In the genomic region with DNA sequence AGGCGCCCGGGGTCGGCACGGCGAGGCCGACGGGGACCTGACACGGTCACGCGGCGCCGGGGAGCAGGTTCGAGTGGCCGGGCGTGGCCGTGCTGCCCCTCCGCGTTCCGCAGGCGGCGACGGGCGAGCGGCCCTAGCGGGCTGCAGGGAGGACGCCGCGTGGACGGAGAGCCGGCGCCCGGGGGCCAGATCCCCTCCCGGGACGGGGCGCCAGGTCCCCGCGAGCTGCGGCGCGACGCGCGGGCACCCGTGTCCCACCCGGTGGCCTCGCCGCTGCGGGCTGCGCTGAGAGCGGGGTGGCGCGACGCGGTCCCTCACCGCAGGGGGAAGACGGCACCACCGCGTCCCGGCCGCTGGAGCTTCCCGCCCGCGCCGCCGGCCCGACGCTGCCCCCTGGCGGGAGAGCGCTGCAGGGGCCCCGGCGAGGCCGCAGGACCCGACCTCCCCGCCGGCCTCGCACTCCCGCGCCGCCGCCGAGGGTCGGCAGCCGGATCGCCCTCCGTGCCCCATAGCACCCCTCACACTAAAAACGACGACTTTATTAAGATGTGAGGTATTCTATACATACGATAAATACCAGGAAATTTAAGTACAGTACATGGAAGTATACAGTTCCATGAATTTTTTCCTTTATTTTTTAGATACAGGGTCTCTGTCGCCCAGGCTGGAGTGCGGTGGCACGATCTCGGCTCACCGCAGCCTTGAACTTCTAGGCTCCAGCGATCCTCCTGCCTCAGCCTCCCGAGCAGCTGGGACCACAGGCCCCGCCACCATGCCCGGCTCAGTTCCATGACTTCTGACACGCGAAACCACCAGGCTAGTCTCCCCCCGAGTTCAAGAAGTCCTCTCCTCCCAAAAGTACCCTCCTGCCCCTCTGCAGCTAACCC, we compare ENCODE assay signal across 8 cellular contexts. TPM values are rescaled to one million over a fixed set of nuclear protein-coding genes. Genes with fewer than 3 reads are reported as not detected.
DNase-seq lines count a peak whose midpoint lies in the region; ATAC-seq, FAIRE-seq and TF ChIP-seq lines count a peak whose summit lies in the region.

No MANE protein-coding gene starts in this region.

- FAIRE-seq in HTR-8/SVneo (lab: Jason Lieb, UNC) (peak; percentile 72), pancreas (lab: Jason Lieb, UNC) (no peak)

- peaks cover 30% of the 10 kb centered on the region for H3K27me3 Mint-ChIP-seq in glutamatergic neuron (ENCODE audit: unreplicated experiment)

- H3K9me3 Mint-ChIP-seq in glutamatergic neuron (ENCODE audit: unreplicated experiment), result peaks cover 11% of the 10 kb centered on the region

- H3K9me3 ChIP-seq in pancreas, result no peaks in the 10 kb centered on the region
- no peaks in the 10 kb centered on the region for H3K9me3 ChIP-seq in upper lobe of left lung

- 7 to 12% methylated on average over 61 to 100 of the region's 100 CpGs for WGBS in pancreas, 2 donors
- 38 to 50% methylated on average over 20 to 22 of the region's 100 CpGs for WGBS in upper lobe of left lung, 2 donors

- H3K4me3 ChIP-seq in pancreas (peak overlapping the region; percentile 69 to 91 (median 86)), upper lobe of left lung (peak overlapping the region; percentile 74 to 98 (median 92))

- peaks cover 2% of the 10 kb centered on the region for H3K4me1 Mint-ChIP-seq in glutamatergic neuron (ENCODE audit: low read depth, unreplicated experiment)

- H3K27ac Mint-ChIP-seq in glutamatergic neuron (ENCODE audit: unreplicated experiment), result peak overlapping the region; percentile 55

- H3K4me1 ChIP-seq in pancreas (peaks cover 0 to 4% (median 0%) of the 10 kb centered on the region in 3 donors), upper lobe of left lung (peaks cover 8 to 26% (median 11%) of the 10 kb centered on the region in 4 donors)

- H3K27ac ChIP-seq in pancreas (no peak overlapping the region), upper lobe of left lung (peak overlapping the region; percentile 70 to 89 (median 80))

- DNase-seq in COLO668 (lab: John Stamatoyannopoulos, UW; ENCODE audit: unreplicated experiment) (peak; percentile 65), HTR-8/SVneo (ENCODE audit: insufficient read length, low spot score) (peak; percentile 81), RPMI8226 (peak; percentile 81), activated gamma-delta T cell treated with Interleukin-2 at 50 U/mL for 16 hours (peak; percentile 55), glutamatergic neuron (peak; percentile 81), pancreas (peak; percentile 38 to 91 (median 68)), upper lobe of left lung (peak; percentile 61 to 96)

- peak in 1 of 4 donors; percentile 22 for TF ChIP-seq POLR2A in upper lobe of left lung (IDR thresholded peaks at IDR 0.05)

- no peaks in the 10 kb centered on the region for H3K27me3 ChIP-seq in pancreas
- H3K27me3 ChIP-seq in upper lobe of left lung, result no peaks in the 10 kb centered on the region

- no peak for TF ChIP-seq EP300 in upper lobe of left lung (IDR thresholded peaks at IDR 0.05)

- H3K4me3 Mint-ChIP-seq in glutamatergic neuron (ENCODE audit: unreplicated experiment), result peak overlapping the region; percentile 69

- H3K36me3 ChIP-seq in pancreas (no peaks in the 10 kb centered on the region), upper lobe of left lung (no peaks in the 10 kb centered on the region)

- intact Hi-C loops in pancreas (cut with DNase I), result loop anchor here in 1 of 3 donors (5.0 kb wide), 1 partner anchor 133 kb away; no protein-coding TSS in a partner anchor

- TF ChIP-seq CTCF in glutamatergic neuron (IDR thresholded peaks at IDR 0.05; ENCODE audit: partially characterized antibody, unreplicated experiment) (peak; percentile 83), pancreas (IDR thresholded peaks at IDR 0.05) (peak; percentile 76 to 94 (median 84)), upper lobe of left lung (IDR thresholded peaks at IDR 0.05) (peak; percentile 96 to 99 (median 98))

- H3K36me3 Mint-ChIP-seq in glutamatergic neuron (ENCODE audit: unreplicated experiment), result peaks cover 17% of the 10 kb centered on the region

- ATAC-seq in GM19463 (IDR thresholded peaks at IDR 0.05; ENCODE audit: unreplicated experiment) (peak; percentile 49), pancreas (peak; percentile 86 to 94 (median 92)), upper lobe of left lung (ENCODE audit: low FRiP score in 2 of 2) (peak; percentile 85 to 94)

RNA-seq across cellular contexts. Expression of a gene that starts 1.3 kb away (rescaled TPM):
- total RNA-seq in glutamatergic neuron (ENCODE audit: unreplicated experiment) (4.7 TPM), pancreas (1 to 10 TPM; 1.3 to 2.5 (median 1.8) TPM), upper lobe of left lung (10 to 100 TPM in 2 of 6 donors, 1 to 10 TPM in 4; 3.4 to 16.8 (median 7.3) TPM)
- 1 to 10 TPM; 2.5 to 3.8 TPM for polyA plus RNA-seq in pancreas

RNA-seq across cellular contexts. Expression of a gene that starts 27.6 kb away (rescaled TPM):
- total RNA-seq in glutamatergic neuron (ENCODE audit: unreplicated experiment), result 118 TPM
- 10 to 100 TPM; 11.7 to 26.6 (median 17.9) TPM for total RNA-seq in pancreas
- polyA plus RNA-seq in pancreas, result 10 to 100 TPM; 23.0 to 30.1 TPM
- total RNA-seq in upper lobe of left lung, result 10 to 100 TPM; 15.7 to 51.7 (median 34.6) TPM

RNA-seq across cellular contexts. Expression of a gene that starts 59.7 kb away (rescaled TPM):
- 31.8 TPM for total RNA-seq in glutamatergic neuron (ENCODE audit: unreplicated experiment)
- 10 to 100 TPM in 2 of 6 donors, 1 to 10 TPM in 4; 2.9 to 21.7 (median 6.8) TPM for total RNA-seq in pancreas
- polyA plus RNA-seq in pancreas, result 1 to 10 TPM; 3.0 to 9.0 TPM
- total RNA-seq in upper lobe of left lung, result 10 to 100 TPM in 1 of 6 donors, 1 to 10 TPM in 5; 3.0 to 28.3 (median 4.2) TPM

Comparison
In these comparisons a context has a peak if more than half of its experiments do, and no peak if none do; other contexts are left out.
1. H3K27ac ChIP-seq: peak in upper lobe of left lung (4 of 4); none in pancreas (0 of 4).
2. Peak in every context shown above with its lines, with median percentiles within 50 percentile points of each other: DNase-seq, ATAC-seq and CTCF ChIP-seq.